In the genomic region with DNA sequence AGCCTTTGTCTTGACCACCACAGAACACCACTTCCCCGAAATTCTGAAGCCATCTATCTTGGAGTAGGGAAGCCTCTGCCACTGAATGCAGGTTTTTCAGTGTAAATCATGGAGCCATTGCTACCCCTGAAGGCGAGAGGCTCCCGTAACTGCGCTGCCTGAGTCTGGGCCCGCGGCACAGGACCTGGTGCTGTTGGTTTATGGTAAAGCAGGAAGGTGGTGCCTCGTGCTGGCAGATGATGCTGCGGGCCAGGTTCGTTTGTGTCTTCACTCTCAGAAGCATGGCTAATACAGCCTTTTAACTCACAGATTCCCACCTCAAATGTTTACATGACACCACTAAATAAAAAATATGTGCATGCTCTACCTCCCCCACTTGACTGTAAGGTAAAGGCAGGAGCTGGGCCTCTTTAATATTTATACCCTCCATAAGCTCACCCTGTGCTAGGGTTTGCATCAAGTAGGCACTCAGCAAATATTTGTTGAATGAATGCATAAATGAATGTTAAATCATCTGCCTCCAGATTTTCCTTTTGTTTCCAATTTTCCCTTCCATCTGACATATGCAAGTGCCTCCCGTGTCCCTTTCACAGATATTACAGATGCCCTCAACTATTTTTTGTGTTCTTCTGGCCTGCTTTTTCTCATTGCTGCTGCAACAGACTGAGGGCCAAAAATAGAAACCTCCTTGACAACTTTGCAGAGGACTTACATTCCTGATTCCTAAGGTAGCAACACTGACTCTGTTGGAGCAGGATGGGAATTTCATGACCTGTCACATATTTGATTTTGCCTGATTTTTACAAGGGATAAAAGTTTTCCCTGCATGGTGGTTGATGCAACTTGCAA, we compare ENCODE assay signal across 15 cellular contexts.
"Had no signal": no experiment of that assay in that cellular context is flagged by ENCODE, and none has a peak within 500 bp of the region (broad histone marks: within the 10 kb centered on the region; RNA-seq: fewer than 3 reads in every experiment).

No MANE protein-coding gene starts in this region.

- H3K9me3 ChIP-seq: left lung, ovary had no signal

- H3K36me3 ChIP-seq: brain microvascular endothelial cell, left lung, ovary had no signal

- H3K27me3 ChIP-seq: brain microvascular endothelial cell, dorsolateral prefrontal cortex, foreskin keratinocyte, left lung, ovary had no signal

- H3K4me1 ChIP-seq: foreskin keratinocyte, left lung had no signal

- H3K27ac ChIP-seq: brain microvascular endothelial cell, foreskin keratinocyte, left lung, ovary had no signal

- H3K4me3 ChIP-seq: dorsolateral prefrontal cortex, left lung, ovary had no signal

- DNase-seq: activated B cell treated with CpG ODN at 0.5 μM for 24 hours; activated CD4-positive, alpha-beta T cell treated with anti-CD3 and anti-CD28 coated beads, Interleukin-2, amount 50 U/mL, for 1 hour; activated naive CD4-positive, alpha-beta T cell treated with anti-CD3 and anti-CD28 coated beads, Interleukin-2, amount 10 ng/mL, durations not matched to agents 7 days and 5 days; activated T-cell treated with anti-CD3 and anti-CD28 coated beads for 4 hours; dorsolateral prefrontal cortex; head of caudate nucleus; islet precursor cell; left lung; ovary; small intestine; T-helper 17 cell; trophoblast cell had no signal

- ATAC-seq: esophagus mucosa, foreskin keratinocyte, left lung, T-helper 17 cell had no signal
